In the genomic region with DNA sequence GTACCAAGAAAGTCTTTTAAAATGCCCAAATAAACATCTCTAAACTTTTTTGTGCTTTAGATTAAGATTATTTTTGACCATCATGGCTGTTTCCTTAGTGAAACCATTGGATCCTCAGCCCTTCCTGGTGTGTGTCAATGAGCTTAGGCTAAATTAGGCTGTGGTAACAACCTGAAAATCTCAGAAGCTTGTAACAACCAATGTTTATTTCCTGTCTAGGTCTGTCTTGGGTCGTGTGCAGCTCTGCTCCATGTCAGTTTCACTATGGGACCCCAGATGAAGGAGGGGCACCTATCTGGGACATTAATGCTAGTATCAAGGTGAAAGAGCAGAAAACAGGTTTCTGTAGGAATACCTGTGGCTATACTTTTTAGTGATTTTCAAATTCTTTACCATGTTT, we compare ENCODE assay signal across 20 cellular contexts.
DNase-seq lines count a peak whose midpoint lies in the region; ATAC-seq and TF ChIP-seq lines count a peak whose summit lies in the region.
"Had no signal": no experiment of that assay in that cellular context is flagged by ENCODE, and none has a peak within 500 bp of the region (broad histone marks: within the 10 kb centered on the region; RNA-seq: fewer than 3 reads in every experiment).

No MANE protein-coding gene starts in this region.

- H3K4me3 ChIP-seq in KMS-11 (IDR thresholded peaks at IDR 0.05; ENCODE audit: insufficient read depth, low read depth, low read length): no peak overlapping the region
- H3K4me3 ChIP-seq: gastrocnemius medialis, stomach, upper lobe of left lung had no signal

- H3K27me3 ChIP-seq in KMS-11 (ENCODE audit: insufficient read depth, low read depth): no peaks in the 10 kb centered on the region
- H3K27me3 ChIP-seq: gastrocnemius medialis, stomach, upper lobe of left lung had no signal

- no peaks in the 10 kb centered on the region for H3K79me2 ChIP-seq in KMS-11 (ENCODE audit: insufficient read depth, low read depth)

- peak overlapping the region; percentile 55 for H3K4me2 ChIP-seq in KMS-11

- no peaks in the 10 kb centered on the region for H3K36me3 ChIP-seq in KMS-11 (ENCODE audit: insufficient read depth)
- H3K36me3 ChIP-seq: gastrocnemius medialis, stomach, upper lobe of left lung had no signal

- H4K20me1 ChIP-seq in KMS-11 (ENCODE audit: insufficient read depth): no peaks in the 10 kb centered on the region

- peak; percentile 60 for ATAC-seq in GM18519 (IDR thresholded peaks at IDR 0.05; ENCODE audit: low FRiP score, unreplicated experiment)
- peak; percentile 90 for ATAC-seq in GM21423 (IDR thresholded peaks at IDR 0.05; ENCODE audit: unreplicated experiment)
- peak; percentile 85 for ATAC-seq in HG02981 (IDR thresholded peaks at IDR 0.05; ENCODE audit: unreplicated experiment)
- ATAC-seq: activated CD4-positive, alpha-beta T cell treated with anti-CD3 and anti-CD28 coated beads for 36 hours; gastrocnemius medialis; SK-N-SH treated with all-trans-retinoic acid at 6 μM for 48 hours had no signal

- DNase-seq in SW 1271 (lab: John Stamatoyannopoulos, UW) (no peak), pons (ENCODE audit: low spot score) (no peak), glomerular visceral epithelial cell (ENCODE audit: extremely low spot score) (no peak), OCI-M2 (lab: John Stamatoyannopoulos, UW; ENCODE audit: unreplicated experiment) (no peak)
- DNase-seq: activated CD4-positive, alpha-beta T cell treated with anti-CD3 and anti-CD28 coated beads for 36 hours; activated CD8-positive, alpha-beta memory T cell treated with anti-CD3 and anti-CD28 coated beads, Interleukin-2, amount 50 U/mL, for 48 hours; activated gamma-delta T cell; central memory CD4-positive, alpha-beta T cell; DND-41; gastrocnemius medialis; NCI-H1436; NCI-H226; stimulated activated CD4-positive, alpha-beta T cell treated with anti-CD3 and anti-CD28 coated beads, Interleukin-2, amount 100 ng/mL, for 48 hours; stomach; upper lobe of left lung had no signal

- no peak for TF ChIP-seq CTCF in KMS-11 (conservative IDR thresholded peaks at IDR 0.05; ENCODE audit: low read depth, low read length)

- H3K4me1 ChIP-seq in KMS-11 (ENCODE audit: low read depth, poor library complexity, severe bottlenecking): peaks cover 31% of the 10 kb centered on the region
- H3K4me1 ChIP-seq: gastrocnemius medialis, stomach, upper lobe of left lung had no signal

- peak overlapping the region; percentile 1; the same call in 1 of the 2 replicates for H3K27ac ChIP-seq in KMS-11
- H3K27ac ChIP-seq: gastrocnemius medialis, stomach, upper lobe of left lung had no signal

- H3K9ac ChIP-seq in KMS-11: no peak overlapping the region

- peak overlapping the region; percentile 44; the same call in 1 of the 2 replicates for H2AFZ ChIP-seq in KMS-11 (ENCODE audit: low read depth)
